In the genomic region with DNA sequence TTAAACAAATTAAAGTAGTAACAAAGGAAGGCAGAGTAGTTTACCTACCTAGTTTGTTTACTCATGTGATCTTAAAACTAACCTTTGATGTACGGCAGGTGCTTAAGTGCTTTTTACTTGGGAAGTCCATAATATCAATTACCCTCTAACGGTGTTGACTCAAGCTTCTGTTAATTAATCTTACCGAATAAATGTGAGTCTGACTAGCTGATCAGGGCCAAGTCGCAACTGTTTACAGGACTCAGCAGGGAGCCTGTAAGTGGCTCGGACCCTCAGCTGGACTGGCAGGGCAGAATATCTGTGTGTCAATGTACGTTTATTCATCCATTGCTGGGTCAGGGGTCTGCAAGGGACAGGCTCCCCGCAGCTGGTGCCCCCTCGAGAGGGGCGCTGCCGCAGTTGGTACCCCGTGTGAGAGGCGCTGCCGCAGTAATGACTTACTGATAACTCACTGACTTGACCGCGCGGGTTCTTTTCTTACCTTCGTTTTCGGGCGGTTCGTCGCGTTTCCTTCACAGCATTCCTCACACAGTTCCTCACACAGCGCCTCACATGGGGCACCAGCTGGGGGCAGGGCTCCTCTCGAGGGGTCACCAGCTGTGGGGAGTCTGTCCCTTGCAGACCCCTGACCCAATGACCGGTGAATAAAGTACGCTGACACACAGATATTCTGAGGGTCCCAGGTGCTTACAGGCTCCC, we compare ENCODE assay signal across 1 cellular context.
TF ChIP-seq lines count a peak whose summit lies in the region.

No MANE protein-coding gene starts in this region.

TF ChIP-seq in HCT116, 20 proteins besides CTCF, POLR2A, EP300 and RAD21 (continued from another document):
- TF ChIP-seq REST (IDR thresholded peaks at IDR 0.05; ENCODE audit: low read depth) (no peak), SIN3A (IDR thresholded peaks at IDR 0.05; ENCODE audit: low read depth) (no peak), ZNF274 (IDR thresholded peaks at IDR 0.05; ENCODE audit: low read depth, low read length) (no peak)
- TF ChIP-seq, protein P1, sequence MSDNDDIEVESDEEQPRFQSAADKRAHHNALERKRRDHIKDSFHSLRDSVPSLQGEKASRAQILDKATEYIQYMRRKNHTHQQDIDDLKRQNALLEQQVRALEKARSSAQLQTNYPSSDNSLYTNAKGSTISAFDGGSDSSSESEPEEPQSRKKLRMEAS (IDR thresholded peaks at IDR 0.05) = peak; percentile 58
TF ChIP-seq in HCT116: peak in this region for 3.
